32 cellular contexts compared by ENCODE assay signal in the genomic region with DNA sequence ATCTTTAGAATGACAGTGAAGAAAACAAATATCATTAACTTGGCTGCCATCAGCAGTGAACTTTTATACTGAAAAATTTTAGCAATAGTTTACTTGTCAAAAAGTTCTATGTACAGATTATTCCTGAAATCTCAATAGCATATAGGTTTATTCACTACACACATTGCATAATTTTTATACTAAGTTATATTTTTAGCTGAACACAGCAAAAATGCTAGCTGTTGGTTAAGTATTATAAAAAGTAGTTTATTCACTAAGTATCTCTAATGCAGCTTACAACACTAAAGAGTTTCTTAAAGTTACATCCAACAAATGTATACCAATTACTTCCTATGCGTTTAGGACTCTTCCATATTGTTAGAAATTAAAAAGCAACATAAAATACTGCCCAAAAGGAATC.
"Had no signal": no experiment of that assay in that cellular context is flagged by ENCODE, and none has a peak within 500 bp of the region (broad histone marks: within the 10 kb centered on the region; RNA-seq: fewer than 3 reads in every experiment).

No MANE protein-coding gene starts in this region.

- H3K4me3 ChIP-seq: body of pancreas, breast epithelium had no signal

- ATAC-seq: activated CD4-positive, alpha-beta T cell treated with anti-CD3 and anti-CD28 coated beads for 36 hours; activated CD4-positive, CD25-positive, alpha-beta regulatory T cell treated with anti-CD3 and anti-CD28 coated beads, Interleukin-2, amount 50 U/mL, for 24 hours; activated CD8-positive, alpha-beta memory T cell treated with anti-CD3 and anti-CD28 coated beads, Interleukin-2, amount 10 ng/mL, durations not matched to agents 7 days and 5 days; activated CD8-positive, alpha-beta T cell treated with anti-CD3 and anti-CD28 coated beads, Interleukin-2, amount 10 ng/mL, durations not matched to agents 7 days and 5 days; activated naive CD8-positive, alpha-beta T cell treated with anti-CD3 and anti-CD28 coated beads, Interleukin-2, amount 50 U/mL, for 24 hours; activated T-cell treated with anti-CD3 and anti-CD28 coated beads, Interleukin-2, amount 50 U/mL, for 4 hours; body of pancreas; WTC11 had no signal

- H3K27me3 ChIP-seq: body of pancreas, brain microvascular endothelial cell, breast epithelium had no signal

- FAIRE-seq: astrocyte, TTC549 had no signal

- DNase-seq: activated CD4-positive, alpha-beta memory T cell treated with anti-CD3 and anti-CD28 coated beads, Interleukin-2, amount 10 ng/mL, durations not matched to agents 7 days and 5 days; activated CD4-positive, alpha-beta T cell treated with anti-CD3 and anti-CD28 coated beads for 1 hour; activated CD4-positive, alpha-beta T cell treated with anti-CD3 and anti-CD28 coated beads for 36 hours; activated CD4-positive, alpha-beta T cell treated with anti-CD3 and anti-CD28 coated beads for 48 hours; activated CD4-positive, alpha-beta T cell treated with anti-CD3 and anti-CD28 coated beads, Interleukin-2, amount 10 ng/mL, durations not matched to agents 7 days and 5 days; activated CD4-positive, alpha-beta T cell treated with anti-CD3 and anti-CD28 coated beads, Interleukin-2, amount 50 U/mL, for 48 hours; activated CD4-positive, CD25-positive, alpha-beta regulatory T cell; activated CD8-positive, alpha-beta memory T cell treated with anti-CD3 and anti-CD28 coated beads for 24 hours; activated CD8-positive, alpha-beta memory T cell treated with anti-CD3 and anti-CD28 coated beads, Interleukin-2, amount 10 ng/mL, durations not matched to agents 7 days and 5 days; activated CD8-positive, alpha-beta memory T cell treated with anti-CD3 and anti-CD28 coated beads, Interleukin-2, amount 50 U/mL, for 48 hours; activated CD8-positive, alpha-beta T cell treated with anti-CD3 and anti-CD28 coated beads, Interleukin-2, amount 10 ng/mL, durations not matched to agents 7 days and 5 days; activated effector memory CD4-positive, alpha-beta T cell treated with Interleukin-2 at 50 U/mL for 16 hours; activated gamma-delta T cell; activated naive CD4-positive, alpha-beta T cell treated with anti-CD3 and anti-CD28 coated beads, Interleukin-2, amount 10 ng/mL, durations not matched to agents 7 days and 5 days; activated naive CD4-positive, alpha-beta T cell treated with Interleukin-2 at 50 U/mL for 16 hours; activated naive CD8-positive, alpha-beta T cell treated with anti-CD3 and anti-CD28 coated beads, Interleukin-2, amount 10 ng/mL, durations not matched to agents 7 days and 5 days; activated naive CD8-positive, alpha-beta T cell treated with anti-CD3 and anti-CD28 coated beads, Interleukin-2, amount 50 U/mL, for 24 hours; activated T-cell treated with anti-CD3 and anti-CD28 coated beads, Interleukin-2, amount 50 U/mL, for 4 hours; amygdala; aorta; body of pancreas; brain microvascular endothelial cell; central memory CD4-positive, alpha-beta T cell; T-helper 1 cell; T-helper 2 cell; T-helper 9 cell had no signal

- H3K36me3 ChIP-seq: brain microvascular endothelial cell, breast epithelium had no signal

- H3K27ac ChIP-seq: body of pancreas, brain microvascular endothelial cell, breast epithelium, VCaP had no signal

- H3K9me3 ChIP-seq: body of pancreas, breast epithelium had no signal

- H3K4me1 ChIP-seq: body of pancreas, breast epithelium had no signal
